Comparison of ENCODE assay signal across 1 cellular context in genomic region chr4:139453371-139454110, GRCh38.
TF ChIP-seq lines count a peak whose summit lies in the region.

No MANE protein-coding gene starts in this region.

TF ChIP-seq in H1, 55 proteins besides CTCF, POLR2A, EP300 and RAD21:
- no peak; a peak in 1 of 4 replicates for TF ChIP-seq SIN3A (conservative IDR thresholded peaks at IDR 0.05 in 1 of 2, IDR thresholded peaks at IDR 0.05 in 1 of 2; ENCODE audit: low read depth in 1 of 2, low read length in 2 of 2)
- peak; percentile 59 for TF ChIP-seq SAP30 (IDR thresholded peaks at IDR 0.05; ENCODE audit: insufficient read depth, insufficient replicate concordance, low read length)
- peak; percentile 83 for TF ChIP-seq TAF7 (optimal IDR thresholded peaks at IDR 0.05; ENCODE audit: borderline replicate concordance, low read depth, low read length)
- 0 out of 2 replicates have a peak, but pooled peaks have one; percentile 46 for TF ChIP-seq CREB1 (IDR thresholded peaks at IDR 0.05)
- no peak; a peak in 1 of 4 replicates for TF ChIP-seq HDAC2 (IDR thresholded peaks at IDR 0.05; ENCODE audit: borderline replicate concordance in 1 of 2, low read depth in 2 of 2, low read length in 2 of 2)
- peak; percentile 93 for TF ChIP-seq EGR1 (IDR thresholded peaks at IDR 0.05; ENCODE audit: borderline replicate concordance, low read depth, low read length)
- peak; percentile 97 for TF ChIP-seq PHF8 (conservative IDR thresholded peaks at IDR 0.05; ENCODE audit: low read depth, low read length)
- TF ChIP-seq KDM4A (IDR thresholded peaks at IDR 0.05; ENCODE audit: low read depth, low read length, severe bottlenecking): peak; percentile 80
- TF ChIP-seq, protein P1, sequence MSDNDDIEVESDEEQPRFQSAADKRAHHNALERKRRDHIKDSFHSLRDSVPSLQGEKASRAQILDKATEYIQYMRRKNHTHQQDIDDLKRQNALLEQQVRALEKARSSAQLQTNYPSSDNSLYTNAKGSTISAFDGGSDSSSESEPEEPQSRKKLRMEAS (IDR thresholded peaks at IDR 0.05): peak; percentile 21; the same call in 1 of the 2 replicates
- peak; percentile 39 for TF ChIP-seq RBBP5 (IDR thresholded peaks at IDR 0.05; ENCODE audit: borderline replicate concordance, low read depth, low read length)
- TF ChIP-seq POLR2AphosphoS5 (IDR thresholded peaks at IDR 0.05; ENCODE audit: low read depth, low read length): peak; percentile 84
- TF ChIP-seq, protein P2, sequence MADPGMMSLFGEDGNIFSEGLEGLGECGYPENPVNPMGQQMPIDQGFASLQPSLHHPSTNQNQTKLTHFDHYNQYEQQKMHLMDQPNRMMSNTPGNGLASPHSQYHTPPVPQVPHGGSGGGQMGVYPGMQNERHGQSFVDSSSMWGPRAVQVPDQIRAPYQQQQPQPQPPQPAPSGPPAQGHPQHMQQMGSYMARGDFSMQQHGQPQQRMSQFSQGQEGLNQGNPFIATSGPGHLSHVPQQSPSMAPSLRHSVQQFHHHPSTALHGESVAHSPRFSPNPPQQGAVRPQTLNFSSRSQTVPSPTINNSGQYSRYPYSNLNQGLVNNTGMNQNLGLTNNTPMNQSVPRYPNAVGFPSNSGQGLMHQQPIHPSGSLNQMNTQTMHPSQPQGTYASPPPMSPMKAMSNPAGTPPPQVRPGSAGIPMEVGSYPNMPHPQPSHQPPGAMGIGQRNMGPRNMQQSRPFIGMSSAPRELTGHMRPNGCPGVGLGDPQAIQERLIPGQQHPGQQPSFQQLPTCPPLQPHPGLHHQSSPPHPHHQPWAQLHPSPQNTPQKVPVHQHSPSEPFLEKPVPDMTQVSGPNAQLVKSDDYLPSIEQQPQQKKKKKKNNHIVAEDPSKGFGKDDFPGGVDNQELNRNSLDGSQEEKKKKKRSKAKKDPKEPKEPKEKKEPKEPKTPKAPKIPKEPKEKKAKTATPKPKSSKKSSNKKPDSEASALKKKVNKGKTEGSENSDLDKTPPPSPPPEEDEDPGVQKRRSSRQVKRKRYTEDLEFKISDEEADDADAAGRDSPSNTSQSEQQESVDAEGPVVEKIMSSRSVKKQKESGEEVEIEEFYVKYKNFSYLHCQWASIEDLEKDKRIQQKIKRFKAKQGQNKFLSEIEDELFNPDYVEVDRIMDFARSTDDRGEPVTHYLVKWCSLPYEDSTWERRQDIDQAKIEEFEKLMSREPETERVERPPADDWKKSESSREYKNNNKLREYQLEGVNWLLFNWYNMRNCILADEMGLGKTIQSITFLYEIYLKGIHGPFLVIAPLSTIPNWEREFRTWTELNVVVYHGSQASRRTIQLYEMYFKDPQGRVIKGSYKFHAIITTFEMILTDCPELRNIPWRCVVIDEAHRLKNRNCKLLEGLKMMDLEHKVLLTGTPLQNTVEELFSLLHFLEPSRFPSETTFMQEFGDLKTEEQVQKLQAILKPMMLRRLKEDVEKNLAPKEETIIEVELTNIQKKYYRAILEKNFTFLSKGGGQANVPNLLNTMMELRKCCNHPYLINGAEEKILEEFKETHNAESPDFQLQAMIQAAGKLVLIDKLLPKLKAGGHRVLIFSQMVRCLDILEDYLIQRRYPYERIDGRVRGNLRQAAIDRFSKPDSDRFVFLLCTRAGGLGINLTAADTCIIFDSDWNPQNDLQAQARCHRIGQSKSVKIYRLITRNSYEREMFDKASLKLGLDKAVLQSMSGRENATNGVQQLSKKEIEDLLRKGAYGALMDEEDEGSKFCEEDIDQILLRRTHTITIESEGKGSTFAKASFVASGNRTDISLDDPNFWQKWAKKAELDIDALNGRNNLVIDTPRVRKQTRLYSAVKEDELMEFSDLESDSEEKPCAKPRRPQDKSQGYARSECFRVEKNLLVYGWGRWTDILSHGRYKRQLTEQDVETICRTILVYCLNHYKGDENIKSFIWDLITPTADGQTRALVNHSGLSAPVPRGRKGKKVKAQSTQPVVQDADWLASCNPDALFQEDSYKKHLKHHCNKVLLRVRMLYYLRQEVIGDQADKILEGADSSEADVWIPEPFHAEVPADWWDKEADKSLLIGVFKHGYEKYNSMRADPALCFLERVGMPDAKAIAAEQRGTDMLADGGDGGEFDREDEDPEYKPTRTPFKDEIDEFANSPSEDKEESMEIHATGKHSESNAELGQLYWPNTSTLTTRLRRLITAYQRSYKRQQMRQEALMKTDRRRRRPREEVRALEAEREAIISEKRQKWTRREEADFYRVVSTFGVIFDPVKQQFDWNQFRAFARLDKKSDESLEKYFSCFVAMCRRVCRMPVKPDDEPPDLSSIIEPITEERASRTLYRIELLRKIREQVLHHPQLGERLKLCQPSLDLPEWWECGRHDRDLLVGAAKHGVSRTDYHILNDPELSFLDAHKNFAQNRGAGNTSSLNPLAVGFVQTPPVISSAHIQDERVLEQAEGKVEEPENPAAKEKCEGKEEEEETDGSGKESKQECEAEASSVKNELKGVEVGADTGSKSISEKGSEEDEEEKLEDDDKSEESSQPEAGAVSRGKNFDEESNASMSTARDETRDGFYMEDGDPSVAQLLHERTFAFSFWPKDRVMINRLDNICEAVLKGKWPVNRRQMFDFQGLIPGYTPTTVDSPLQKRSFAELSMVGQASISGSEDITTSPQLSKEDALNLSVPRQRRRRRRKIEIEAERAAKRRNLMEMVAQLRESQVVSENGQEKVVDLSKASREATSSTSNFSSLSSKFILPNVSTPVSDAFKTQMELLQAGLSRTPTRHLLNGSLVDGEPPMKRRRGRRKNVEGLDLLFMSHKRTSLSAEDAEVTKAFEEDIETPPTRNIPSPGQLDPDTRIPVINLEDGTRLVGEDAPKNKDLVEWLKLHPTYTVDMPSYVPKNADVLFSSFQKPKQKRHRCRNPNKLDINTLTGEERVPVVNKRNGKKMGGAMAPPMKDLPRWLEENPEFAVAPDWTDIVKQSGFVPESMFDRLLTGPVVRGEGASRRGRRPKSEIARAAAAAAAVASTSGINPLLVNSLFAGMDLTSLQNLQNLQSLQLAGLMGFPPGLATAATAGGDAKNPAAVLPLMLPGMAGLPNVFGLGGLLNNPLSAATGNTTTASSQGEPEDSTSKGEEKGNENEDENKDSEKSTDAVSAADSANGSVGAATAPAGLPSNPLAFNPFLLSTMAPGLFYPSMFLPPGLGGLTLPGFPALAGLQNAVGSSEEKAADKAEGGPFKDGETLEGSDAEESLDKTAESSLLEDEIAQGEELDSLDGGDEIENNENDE (IDR thresholded peaks at IDR 0.05; ENCODE audit: insufficient replicate concordance, low read length): no peak
- peak; percentile 8; the same call in 1 of the 2 replicates for TF ChIP-seq BACH1 (IDR thresholded peaks at IDR 0.05; ENCODE audit: low read length)
- peak; percentile 61 for TF ChIP-seq NRF1 (IDR thresholded peaks at IDR 0.05; ENCODE audit: low read depth, low read length)
- no peak for TF ChIP-seq EZH2 (IDR thresholded peaks at IDR 0.05; ENCODE audit: low read depth, low read length, severe bottlenecking)
- peak; percentile 71 for TF ChIP-seq E2F6 (IDR thresholded peaks at IDR 0.05)
- TF ChIP-seq BRCA1 (IDR thresholded peaks at IDR 0.05; ENCODE audit: low read depth, low read length): peak; percentile 89
- no peak for TF ChIP-seq CBX8 (IDR thresholded peaks at IDR 0.05; ENCODE audit: borderline replicate concordance, low read depth, low read length)
- peak; percentile 81 for TF ChIP-seq TAF1 (IDR thresholded peaks at IDR 0.05; ENCODE audit: low read depth, low read length)
- peak; percentile 28; the same call in 1 of the 2 replicates for TF ChIP-seq GTF2F1 (IDR thresholded peaks at IDR 0.05; ENCODE audit: borderline replicate concordance, low read depth, low read length)
- TF ChIP-seq ASH2L (IDR thresholded peaks at IDR 0.05; ENCODE audit: low read length): peak; percentile 76
- peak; percentile 51 for TF ChIP-seq TBP (IDR thresholded peaks at IDR 0.05; ENCODE audit: low read depth, low read length)
- TF ChIP-seq ZNF274 (IDR thresholded peaks at IDR 0.05; ENCODE audit: borderline replicate concordance, extremely low read depth, low read length): no peak
- 0 out of 2 replicates have a peak, but pooled peaks have one; percentile 5 for TF ChIP-seq YY1 (IDR thresholded peaks at IDR 0.05; ENCODE audit: low read depth, low read length)
- peak; percentile 98 for TF ChIP-seq CHD2 (IDR thresholded peaks at IDR 0.05; ENCODE audit: low read length)
